1 cellular context compared by ENCODE assay signal in genomic region chr2:95076705-95077520, GRCh38.
TF ChIP-seq lines count a peak whose summit lies in the region.

No MANE protein-coding gene starts in this region.

TF ChIP-seq in GM12878, 131 proteins besides CTCF, POLR2A, EP300 and RAD21 (continued from another document):
- TF ChIP-seq ZBTB40 (IDR thresholded peaks at IDR 0.05; ENCODE audit: borderline replicate concordance) (no peak), GATAD2B (conservative IDR thresholded peaks at IDR 0.05; ENCODE audit: low read depth) (peak; percentile 48; the same call in 1 of the 2 replicates), ZNF687 (IDR thresholded peaks at IDR 0.05) (peak; percentile 72), IKZF1 (conservative IDR thresholded peaks at IDR 0.05) (peak; percentile 49; the same call in 1 of the 2 replicates), WRNIP1 (IDR thresholded peaks at IDR 0.05; ENCODE audit: borderline replicate concordance, low read depth, low read length) (no peak), BRCA1 (IDR thresholded peaks at IDR 0.05; ENCODE audit: low read depth, low read length) (no peak), ZBTB33 (IDR thresholded peaks at IDR 0.05) (peak; percentile 70; the same call in 1 of the 2 replicates), NR2F1 (conservative IDR thresholded peaks at IDR 0.05) (no peak), YY1 (IDR thresholded peaks at IDR 0.05; ENCODE audit: low read depth, low read length) (0 out of 2 replicates have a peak, but pooled peaks have one; percentile 25), SMC3 (IDR thresholded peaks at IDR 0.05; ENCODE audit: borderline replicate concordance, low read length) (peak; percentile 45; the same call in 1 of the 2 replicates), DPF2 (IDR thresholded peaks at IDR 0.05) (0 out of 2 replicates have a peak, but pooled peaks have one; percentile 27), POU2F2 (IDR thresholded peaks at IDR 0.05; ENCODE audit: borderline replicate concordance, low read depth, low read length) (peak; percentile 26; the same call in 1 of the 3 replicates), ZNF592 (IDR thresholded peaks at IDR 0.05) (peak; percentile 93), EGR1 (IDR thresholded peaks at IDR 0.05; ENCODE audit: borderline replicate concordance in 1 of 2, low read depth in 2 of 2, low read length in 2 of 2) (peak in 1 of 2 experiments; percentile 61; a peak in 1 of 3 replicates)
